8 cellular contexts compared by ENCODE assay signal in the genomic region with DNA sequence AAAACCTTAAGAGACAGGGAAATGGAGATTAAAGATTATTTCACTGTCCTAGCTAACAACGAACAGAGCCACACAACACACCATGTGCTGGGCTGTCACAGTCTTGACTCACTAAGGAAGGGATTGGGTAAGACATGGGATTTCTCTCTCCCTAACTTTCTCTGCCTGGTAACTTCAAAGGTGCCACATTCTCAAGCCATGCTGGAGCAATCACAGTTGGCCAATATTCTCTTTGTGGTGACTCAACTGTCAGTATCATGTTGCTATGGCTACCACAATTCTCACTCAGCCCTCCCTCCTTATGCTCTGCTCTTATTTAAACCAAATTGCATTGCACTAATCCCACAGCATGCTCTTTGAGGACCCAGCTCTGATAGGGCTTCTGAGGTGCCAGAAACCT.
DNase-seq lines count a peak whose midpoint lies in the region; ATAC-seq, FAIRE-seq and TF ChIP-seq lines count a peak whose summit lies in the region.

No MANE protein-coding gene starts in this region.

- peaks cover 54% of the 10 kb centered on the region for H3K36me3 ChIP-seq in DND-41 (ENCODE audit: insufficient read depth, low read length)
- H3K36me3 ChIP-seq in HepG2 (replicated peaks in 1 of 2; ENCODE audit: control insufficient read depth in 1 of 2, insufficient read depth in 2 of 2, low read length in 2 of 2): peaks cover 2 to 7% of the 10 kb centered on the region in 2 experiments; a peak in 3 of 5 replicates

- no peak overlapping the region for H2AFZ ChIP-seq in DND-41 (ENCODE audit: low read depth, low read length)
- no peak overlapping the region for H2AFZ ChIP-seq in HepG2 (ENCODE audit: low read length)

- TF ChIP-seq EP300 in HepG2 (IDR thresholded peaks at IDR 0.05; ENCODE audit: low read depth in 2 of 2, low read length in 2 of 2) (no peak), HepG2 (CRISPR knock-in tag; IDR thresholded peaks at IDR 0.05; ENCODE audit: borderline replicate concordance) (no peak)

- CTCF ChIA-PET in HepG2 (lab: Yijun Ruan, JAX; ENCODE audit: low intra/inter-chr PET ratio, low total read pairs): no interaction called here

- no peak overlapping the region for H3K4me3 ChIP-seq in DND-41 (ENCODE audit: low read depth in 1 of 2, low read length in 2 of 2)
- H3K4me3 ChIP-seq in HepG2 (replicated peaks in 1 of 3; ENCODE audit: insufficient read depth in 1 of 3, low read depth in 2 of 3, low read length in 3 of 3): no peak overlapping the region

- POLR2A ChIA-PET in activated naive CD8-positive, alpha-beta T cell treated with anti-CD3 and anti-CD28 coated beads, Interleukin-2, amount 10 ng/mL, durations not matched to agents 7 days and 5 days (lab: Charles Lee): interaction anchor here (0.6 to 1.6 kb wide), 11 partner anchors 14 to 173 kb away, joined by 3 to 6 read pairs (median 4); partner anchors contain the start of genes DPH3 and OXNAD1
- POLR2A ChIA-PET in HepG2 (lab: Yijun Ruan, JAX): no interaction called here

- in situ Hi-C loops in HepG2 (cut with HindIII; ENCODE audit: extremely low pct_ligation_motif_present, low pct_unique_long_range_greater_than_20kb): no loop called here

- H3K27me3 Mint-ChIP-seq in activated naive CD8-positive, alpha-beta T cell treated with anti-CD3 and anti-CD28 coated beads, Interleukin-2, amount 10 ng/mL, durations not matched to agents 7 days and 5 days: no peaks in the 10 kb centered on the region
- peaks cover 7% of the 10 kb centered on the region for H3K27me3 Mint-ChIP-seq in endothelial cell (ENCODE audit: unreplicated experiment)

- intact Hi-C loops in HepG2 (cut with micrococcal nuclease; ENCODE audit: unreplicated experiment): no loop called here

- WGBS in HepG2 (ENCODE audit: low lambda C conversion rate): 90% methylated on average over 1 of the region's 1 CpG

- peak overlapping the region; percentile 92 for H3K27ac Mint-ChIP-seq in activated naive CD8-positive, alpha-beta T cell treated with anti-CD3 and anti-CD28 coated beads, Interleukin-2, amount 10 ng/mL, durations not matched to agents 7 days and 5 days
- H3K27ac Mint-ChIP-seq in endothelial cell (ENCODE audit: unreplicated experiment): no peak overlapping the region

- TF ChIP-seq RAD21 in HepG2 (CRISPR knock-in tag; IDR thresholded peaks at IDR 0.05): no peak

- peak; percentile 69 for ATAC-seq in DND-41 (ENCODE audit: insufficient read depth, low read depth)
- ATAC-seq in HG03442 (IDR thresholded peaks at IDR 0.05; ENCODE audit: unreplicated experiment): peak; percentile 48
- peak; percentile 16 for ATAC-seq in activated naive CD8-positive, alpha-beta T cell treated with anti-CD3 and anti-CD28 coated beads, Interleukin-2, amount 10 ng/mL, durations not matched to agents 7 days and 5 days (ENCODE audit: low read depth)
- peak; percentile 48; the same call in 1 of the 3 replicates for ATAC-seq in HepG2
- ATAC-seq in GM18873 (IDR thresholded peaks at IDR 0.05; ENCODE audit: low FRiP score, unreplicated experiment): no peak
- no peak for ATAC-seq in GM19328 (IDR thresholded peaks at IDR 0.05; ENCODE audit: unreplicated experiment)

- H4K20me1 ChIP-seq in DND-41 (ENCODE audit: insufficient read depth, low read length) (no peaks in the 10 kb centered on the region), HepG2 (ENCODE audit: insufficient read depth, low read length) (no peaks in the 10 kb centered on the region)

- no peak for TF ChIP-seq CTCF in DND-41 (IDR thresholded peaks at IDR 0.05; ENCODE audit: borderline replicate concordance, extremely low read depth, low read length, poor library complexity, severe bottlenecking)
- no peak for TF ChIP-seq CTCF in HepG2 (CRISPR knock-in tag; IDR thresholded peaks at IDR 0.05)
- TF ChIP-seq CTCF in endothelial cell (IDR thresholded peaks at IDR 0.05; ENCODE audit: unreplicated experiment): no peak

- H3K79me2 ChIP-seq in DND-41 (ENCODE audit: insufficient read depth, low read length) (peaks cover 35% of the 10 kb centered on the region), HepG2 (ENCODE audit: insufficient read depth, low read length) (no peaks in the 10 kb centered on the region)

- peaks cover 30% of the 10 kb centered on the region for H3K4me1 ChIP-seq in DND-41 (ENCODE audit: insufficient read depth, low read length)
- peaks cover 3% of the 10 kb centered on the region for H3K4me1 ChIP-seq in HepG2 (ENCODE audit: insufficient read depth, low read length)

- no peak overlapping the region for H3K4me2 ChIP-seq in DND-41 (ENCODE audit: insufficient read depth, low read length)
- no peak overlapping the region for H3K4me2 ChIP-seq in HepG2 (ENCODE audit: low read depth, low read length)

- DNase-seq in DND-41 (peak; percentile 59), HepG2 (ENCODE audit: low spot score) (peak; percentile 16), endothelial cell (ENCODE audit: low spot score) (no peak)
- DNase-seq in activated naive CD8-positive, alpha-beta T cell treated with anti-CD3 and anti-CD28 coated beads, Interleukin-2, amount 10 ng/mL, durations not matched to agents 7 days and 5 days: no peak
- no peak for DNase-seq in central memory CD4-positive, alpha-beta T cell

- no TSS peak for BruUV-seq in HepG2 (replicated peaks; lab: Mats Ljungman, UMichigan)

- H3K4me3 Mint-ChIP-seq in activated naive CD8-positive, alpha-beta T cell treated with anti-CD3 and anti-CD28 coated beads, Interleukin-2, amount 10 ng/mL, durations not matched to agents 7 days and 5 days: no peak overlapping the region
- H3K4me3 Mint-ChIP-seq in endothelial cell (ENCODE audit: unreplicated experiment): no peak overlapping the region

- no peak for TF ChIP-seq POLR2A in HepG2 (IDR thresholded peaks at IDR 0.05; ENCODE audit: insufficient read depth in 1 of 2, low read depth in 2 of 2, low read length in 2 of 2)

- H3K9me3 Mint-ChIP-seq in activated naive CD8-positive, alpha-beta T cell treated with anti-CD3 and anti-CD28 coated beads, Interleukin-2, amount 10 ng/mL, durations not matched to agents 7 days and 5 days: no peaks in the 10 kb centered on the region
- no peaks in the 10 kb centered on the region for H3K9me3 Mint-ChIP-seq in endothelial cell (ENCODE audit: unreplicated experiment)

- peaks cover 51% of the 10 kb centered on the region for H3K36me3 Mint-ChIP-seq in activated naive CD8-positive, alpha-beta T cell treated with anti-CD3 and anti-CD28 coated beads, Interleukin-2, amount 10 ng/mL, durations not matched to agents 7 days and 5 days
- H3K36me3 Mint-ChIP-seq in endothelial cell (ENCODE audit: low read depth, unreplicated experiment): peaks cover 30% of the 10 kb centered on the region

- FAIRE-seq in HepG2 (lab: Jason Lieb, UNC): no peak

- no peaks in the 10 kb centered on the region for H3K9me3 ChIP-seq in DND-41 (ENCODE audit: insufficient read depth, low read length, severe bottlenecking)
- H3K9me3 ChIP-seq in HepG2 (ENCODE audit: low read length): no peaks in the 10 kb centered on the region

- peaks cover 49% of the 10 kb centered on the region for H3K4me1 Mint-ChIP-seq in activated naive CD8-positive, alpha-beta T cell treated with anti-CD3 and anti-CD28 coated beads, Interleukin-2, amount 10 ng/mL, durations not matched to agents 7 days and 5 days
- H3K4me1 Mint-ChIP-seq in endothelial cell (ENCODE audit: unreplicated experiment): peaks cover 18% of the 10 kb centered on the region

- H3K9ac ChIP-seq in DND-41 (ENCODE audit: low read depth, low read length): peak overlapping the region; percentile 30; the same call in 1 of the 2 replicates
- no peak overlapping the region for H3K9ac ChIP-seq in HepG2 (ENCODE audit: insufficient read depth, low read depth, low read length)

- H3K27ac ChIP-seq in DND-41 (ENCODE audit: low read length) (peak overlapping the region; percentile 80), HepG2 (ENCODE audit: extremely low read length, insufficient read depth, low read length) (no peak overlapping the region)

- H3K27me3 ChIP-seq in DND-41 (ENCODE audit: insufficient read depth, low read length, poor library complexity) (no peaks in the 10 kb centered on the region), HepG2 (ENCODE audit: control insufficient read depth in 1 of 2, insufficient read depth in 2 of 2, low read length in 2 of 2) (no peaks in the 10 kb centered on the region)

TF ChIP-seq in HepG2, 621 proteins besides CTCF, POLR2A, EP300 and RAD21:
- TF ChIP-seq ZNF563 (CRISPR knock-in tag; IDR thresholded peaks at IDR 0.05) (no peak), FOSL2 (CRISPR knock-in tag; IDR thresholded peaks at IDR 0.05) (0 out of 2 replicates have a peak, but pooled peaks have one; percentile 36), ZNF780A (CRISPR knock-in tag; IDR thresholded peaks at IDR 0.05) (no peak), TRIM24 (CRISPR knock-in tag; IDR thresholded peaks at IDR 0.05) (no peak), SYNCRIP (IDR thresholded peaks at IDR 0.05; ENCODE audit: insufficient read depth, low read depth, low read length) (no peak), CEBPB (IDR thresholded peaks at IDR 0.05; ENCODE audit: borderline replicate concordance, low read depth, low read length) (peak; percentile 53; the same call in 1 of the 2 replicates), RFX3 (CRISPR knock-in tag; IDR thresholded peaks at IDR 0.05) (peak; percentile 52; the same call in 1 of the 2 replicates), RFX1 (IDR thresholded peaks at IDR 0.05) (peak; percentile 39; the same call in 1 of the 2 replicates), MEIS2 (CRISPR knock-in tag; IDR thresholded peaks at IDR 0.05) (no peak), ZNF280B (CRISPR knock-in tag; IDR thresholded peaks at IDR 0.05; ENCODE audit: borderline replicate concordance) (no peak), RFXANK (CRISPR knock-in tag; IDR thresholded peaks at IDR 0.05) (no peak), MXI1 (IDR thresholded peaks at IDR 0.05; ENCODE audit: borderline replicate concordance, low read depth, low read length) (peak; percentile 51; the same call in 1 of the 3 replicates)
- TF ChIP-seq, protein P1, sequence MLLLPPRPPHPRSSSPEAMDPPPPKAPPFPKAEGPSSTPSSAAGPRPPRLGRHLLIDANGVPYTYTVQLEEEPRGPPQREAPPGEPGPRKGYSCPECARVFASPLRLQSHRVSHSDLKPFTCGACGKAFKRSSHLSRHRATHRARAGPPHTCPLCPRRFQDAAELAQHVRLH (CRISPR knock-in tag; IDR thresholded peaks at IDR 0.05; ENCODE audit: borderline replicate concordance, low read depth): no peak

Comparison
In these comparisons a context has a peak if more than half of its experiments do, and no peak if none do; other contexts are left out.
1. ATAC-seq: peak in DND-41 (single experiment), HG03442 (single experiment), activated naive CD8-positive, alpha-beta T cell treated with anti-CD3 and anti-CD28 coated beads, Interleukin-2, amount 10 ng/mL, durations not matched to agents 7 days and 5 days (single experiment) and HepG2 (single experiment); none in GM18873 (single experiment) and GM19328 (single experiment).
2. DNase-seq: peak in DND-41 (single experiment) and HepG2 (single experiment); none in activated naive CD8-positive, alpha-beta T cell treated with anti-CD3 and anti-CD28 coated beads, Interleukin-2, amount 10 ng/mL, durations not matched to agents 7 days and 5 days (single experiment), central memory CD4-positive, alpha-beta T cell (single experiment) and endothelial cell (single experiment).